In the genomic region with DNA sequence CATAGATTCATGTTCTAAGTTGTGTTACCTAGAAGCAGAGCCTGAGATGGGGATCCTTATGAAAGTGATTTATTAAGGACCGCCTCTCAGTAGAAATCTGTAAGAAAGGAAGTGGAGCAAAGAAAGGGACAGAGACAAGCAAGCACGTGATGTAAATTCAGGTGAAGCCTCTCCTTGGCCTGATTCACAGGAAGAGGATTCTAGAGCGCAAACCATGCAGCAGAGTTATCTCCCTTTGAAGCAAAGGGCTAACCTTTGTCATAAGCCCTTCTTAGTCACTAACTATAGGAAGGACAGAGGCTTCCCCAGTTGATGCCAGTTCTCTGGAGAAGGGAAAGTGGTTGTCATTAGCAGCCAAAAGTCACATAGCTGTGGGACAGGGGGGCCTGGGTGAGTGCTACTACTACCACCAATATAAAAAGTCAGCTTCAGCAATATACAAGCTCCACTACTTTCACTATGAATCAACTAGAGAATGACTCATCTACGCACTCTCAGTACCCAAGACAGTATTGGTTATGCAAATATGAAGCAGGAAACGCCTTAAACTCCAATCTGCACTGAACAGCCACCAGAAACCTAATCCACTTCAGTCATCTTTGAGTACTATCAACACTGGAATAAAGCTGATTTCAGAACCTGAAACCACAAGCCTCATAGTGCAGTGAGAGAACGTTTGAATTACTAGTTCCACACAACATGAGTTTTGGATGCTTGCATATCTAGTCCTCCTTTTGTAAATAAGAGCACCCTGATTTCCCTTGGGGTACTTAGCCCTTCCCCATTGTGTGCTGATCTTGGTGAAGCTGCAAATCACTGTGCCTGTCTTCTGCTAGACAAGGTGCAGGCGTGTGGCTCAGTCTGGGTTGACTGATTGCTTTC, we compare ENCODE assay signal across 8 cellular contexts.
A peak's percentile ranks its signal among the peaks of the same experiment; 100 is the strongest.
DNase-seq lines count a peak whose midpoint lies in the region; ATAC-seq, FAIRE-seq and TF ChIP-seq lines count a peak whose summit lies in the region.

No MANE protein-coding gene starts in this region.

- POLR2A ChIA-PET in CD4-positive, alpha-beta T cell (lab: Charles Lee): interaction anchor here (1.0 kb wide), 1 partner anchor 10 kb away, joined by 3 read pairs; no protein-coding TSS in a partner anchor
- POLR2A ChIA-PET in CD8-positive, alpha-beta memory T cell (lab: Charles Lee): no interaction called here

- TF ChIP-seq POLR2A in spleen (IDR thresholded peaks at IDR 0.05): no peak

- no peak for TF ChIP-seq CTCF in CD4-positive, alpha-beta T cell (IDR thresholded peaks at IDR 0.05)
- TF ChIP-seq CTCF in bronchial epithelial cell (IDR thresholded peaks at IDR 0.05; ENCODE audit: insufficient read depth, low read length, severe bottlenecking) (no peak), spleen (IDR thresholded peaks at IDR 0.05 in 8 of 11, conservative IDR thresholded peaks at IDR 0.05 in 3 of 11) (no peak)

- FAIRE-seq in bronchial epithelial cell (lab: Jason Lieb, UNC): peak; percentile 79

- CTCF ChIA-PET in CD4-positive, alpha-beta T cell (lab: Charles Lee): no interaction called here
- CTCF ChIA-PET in CD8-positive, alpha-beta memory T cell (lab: Charles Lee): no interaction called here

- H3K9me3 ChIP-seq in CD4-positive, alpha-beta T cell (ENCODE audit: control insufficient read depth, low read length): no peaks in the 10 kb centered on the region
- H3K9me3 ChIP-seq in spleen: peaks cover 0 to 21% (median 6%) of the 10 kb centered on the region in 8 donors
- H3K9me3 ChIP-seq in CD8-positive, alpha-beta memory T cell (ENCODE audit: low read length): no peaks in the 10 kb centered on the region

- DNase-seq in CD4-positive, alpha-beta T cell: no peak
- DNase-seq in NCI-H69 (lab: John Stamatoyannopoulos, UW) (peak; percentile 84), bronchial epithelial cell (ENCODE audit: low read depth) (peak; percentile 96), spleen (no peak), NCI-H82 (lab: John Stamatoyannopoulos, UW) (no peak)
- no peak for DNase-seq in CD8-positive, alpha-beta memory T cell

- no peaks in the 10 kb centered on the region for H3K27me3 ChIP-seq in CD4-positive, alpha-beta T cell (ENCODE audit: control insufficient read depth, insufficient read depth, low read length)
- H3K27me3 ChIP-seq in bronchial epithelial cell (ENCODE audit: control insufficient read depth, insufficient read depth, low read length) (no peaks in the 10 kb centered on the region), spleen (replicated peaks in 1 of 7) (no peaks in the 10 kb centered on the region)
- H3K27me3 ChIP-seq in CD8-positive, alpha-beta memory T cell (ENCODE audit: insufficient read depth, low read length, poor library complexity, severe bottlenecking): no peaks in the 10 kb centered on the region

- no peaks in the 10 kb centered on the region for H3K36me3 ChIP-seq in bronchial epithelial cell (ENCODE audit: control insufficient read depth, insufficient read depth, low read length)
- H3K36me3 ChIP-seq in spleen: no peaks in the 10 kb centered on the region
- no peaks in the 10 kb centered on the region for H3K36me3 ChIP-seq in CD8-positive, alpha-beta memory T cell (ENCODE audit: insufficient read depth, low read length)

- H3K4me3 ChIP-seq in bronchial epithelial cell (ENCODE audit: low read depth, low read length) (no peak overlapping the region), spleen (no peak overlapping the region)
- H3K4me3 ChIP-seq in CD8-positive, alpha-beta memory T cell (ENCODE audit: low read length): no peak overlapping the region

- H3K27ac Mint-ChIP-seq in CD4-positive, alpha-beta T cell: peak overlapping the region; percentile 31
- peak overlapping the region in 2 of 8 donors; percentile 18 to 33 for H3K27ac Mint-ChIP-seq in CD8-positive, alpha-beta memory T cell

- peaks cover 0 to 13% (median 8%) of the 10 kb centered on the region in 6 donors for H3K4me1 ChIP-seq in spleen
- H3K4me1 ChIP-seq in CD8-positive, alpha-beta memory T cell (ENCODE audit: insufficient read depth, low read length): no peaks in the 10 kb centered on the region

- ATAC-seq in CD4-positive, alpha-beta T cell (ENCODE audit: poor library complexity): peak; percentile 89
- ATAC-seq in GM18873 (IDR thresholded peaks at IDR 0.05; ENCODE audit: low FRiP score, unreplicated experiment) (peak; percentile 99), HG03025 (IDR thresholded peaks at IDR 0.05; ENCODE audit: low FRiP score, unreplicated experiment) (peak; percentile 99)

- no peak overlapping the region for H3K27ac ChIP-seq in CD4-positive, alpha-beta T cell (ENCODE audit: low read depth, low read length)
- peak overlapping the region in 5 of 8 donors; percentile 29 to 65 (median 52) for H3K27ac ChIP-seq in spleen
- H3K27ac ChIP-seq in CD8-positive, alpha-beta memory T cell (ENCODE audit: low read depth, low read length): no peak overlapping the region

- no peaks in the 10 kb centered on the region for H3K9me3 Mint-ChIP-seq in CD4-positive, alpha-beta T cell
- H3K9me3 Mint-ChIP-seq in CD8-positive, alpha-beta memory T cell: peaks cover 0 to 4% (median 2%) of the 10 kb centered on the region in 5 donors

- H3K27me3 Mint-ChIP-seq in CD4-positive, alpha-beta T cell: no peaks in the 10 kb centered on the region
- no peaks in the 10 kb centered on the region for H3K27me3 Mint-ChIP-seq in CD8-positive, alpha-beta memory T cell

- intact Hi-C loops in CD4-positive, alpha-beta T cell (cut with DNase I, micrococcal nuclease): no loop called here
- intact Hi-C loops in spleen (cut with DNase I; ENCODE audit: low total_unique reads): no loop called here

- 48 to 64% (median 54%) methylated on average over 7 of the region's 7 CpGs for WGBS in spleen, 5 donors

- no peaks in the 10 kb centered on the region for H3K36me3 Mint-ChIP-seq in CD4-positive, alpha-beta T cell (ENCODE audit: low read depth)
- no peaks in the 10 kb centered on the region for H3K36me3 Mint-ChIP-seq in CD8-positive, alpha-beta memory T cell

- no peak overlapping the region for H3K4me3 Mint-ChIP-seq in CD4-positive, alpha-beta T cell
- peak overlapping the region in 2 of 7 donors; percentile 36 to 39 for H3K4me3 Mint-ChIP-seq in CD8-positive, alpha-beta memory T cell

- H3K4me1 Mint-ChIP-seq in CD4-positive, alpha-beta T cell (ENCODE audit: low read depth): peaks cover 20% of the 10 kb centered on the region
- peaks cover 0 to 10% (median 2%) of the 10 kb centered on the region in 3 donors for H3K4me1 Mint-ChIP-seq in CD8-positive, alpha-beta memory T cell

Comparison
In these comparisons a context has a peak if more than half of its experiments do, and no peak if none do; other contexts are left out.
1. DNase-seq: peak in NCI-H69 (single experiment) and bronchial epithelial cell (single experiment); none in CD4-positive, alpha-beta T cell (0 of 10), spleen (single experiment), CD8-positive, alpha-beta memory T cell (0 of 5) and NCI-H82 (single experiment).
2. H3K27ac ChIP-seq: peak in spleen (5 of 8); none in CD4-positive, alpha-beta T cell (single experiment) and CD8-positive, alpha-beta memory T cell (single experiment).
3. Peak in every context shown above with its lines, with median percentiles within 50 percentile points of each other: ATAC-seq.